Comparison of ENCODE assay signal across 28 cellular contexts in genomic region chr11:12932485-12932884, GRCh38.
"Had no signal": no experiment of that assay in that cellular context is flagged by ENCODE, and none has a peak within 500 bp of the region (broad histone marks: within the 10 kb centered on the region; RNA-seq: fewer than 3 reads in every experiment).

No MANE protein-coding gene starts in this region.

- H3K36me3 ChIP-seq: ovary, thoracic aorta, uterus had no signal

- H3K4me3 Mint-ChIP-seq: natural killer cell; nephron; neural progenitor cell; stimulated activated effector memory CD8-positive, alpha-beta T cell treated with anti-CD3 and anti-CD28 coated beads, Interleukin-12 subunit alpha, Interleukin-12 subunit beta, amount 100 ng/mL, for 72 hours; stimulated activated naive B cell treated with anti-CD40 and anti-IgM and Interleukin-4, amounts not matched to agents 10 μg/mL and 1 μg/mL and 100 μg/mL, for 72 hours; stimulated activated naive CD8-positive, alpha-beta T cell treated with anti-CD3 and anti-CD28 coated beads, Interleukin-15, Interleukin-2, amounts not matched to agents 100 ng/mL and 50 ng/mL, for 24 hours had no signal

- H3K9me3 Mint-ChIP-seq: natural killer cell; neural progenitor cell; stimulated activated effector memory CD8-positive, alpha-beta T cell treated with anti-CD3 and anti-CD28 coated beads, Interleukin-12 subunit alpha, Interleukin-12 subunit beta, amount 100 ng/mL, for 72 hours; stimulated activated naive CD8-positive, alpha-beta T cell treated with anti-CD3 and anti-CD28 coated beads, Interleukin-15, Interleukin-2, amounts not matched to agents 100 ng/mL and 50 ng/mL, for 24 hours had no signal

- H3K27me3 ChIP-seq: neural progenitor cell, ovary, right lobe of liver, sigmoid colon, stomach, thyroid gland, tibial nerve, upper lobe of left lung, uterus had no signal

- H3K27ac Mint-ChIP-seq: natural killer cell; nephron; neural progenitor cell; progenitor cell of endocrine pancreas; stimulated activated effector memory CD8-positive, alpha-beta T cell treated with anti-CD3 and anti-CD28 coated beads, Interleukin-12 subunit alpha, Interleukin-12 subunit beta, amount 100 ng/mL, for 72 hours; stimulated activated naive B cell treated with anti-CD40 and anti-IgM and Interleukin-4, amounts not matched to agents 10 μg/mL and 1 μg/mL and 100 μg/mL, for 72 hours; stimulated activated naive CD8-positive, alpha-beta T cell treated with anti-CD3 and anti-CD28 coated beads, Interleukin-15, Interleukin-2, amounts not matched to agents 100 ng/mL and 50 ng/mL, for 24 hours had no signal

- H3K4me1 Mint-ChIP-seq: natural killer cell; nephron; neural progenitor cell; stimulated activated effector memory CD8-positive, alpha-beta T cell treated with anti-CD3 and anti-CD28 coated beads, Interleukin-12 subunit alpha, Interleukin-12 subunit beta, amount 100 ng/mL, for 72 hours; stimulated activated naive B cell treated with anti-CD40 and anti-IgM and Interleukin-4, amounts not matched to agents 10 μg/mL and 1 μg/mL and 100 μg/mL, for 72 hours had no signal

- H3K27ac ChIP-seq: neural progenitor cell, ovary, parathyroid adenoma, psoas muscle, right lobe of liver, sigmoid colon, stomach, thoracic aorta, thyroid gland, tibial nerve, upper lobe of left lung, uterus had no signal

- H3K4me3 ChIP-seq: neural progenitor cell, ovary, psoas muscle, right lobe of liver, sigmoid colon, stomach, thoracic aorta, thyroid gland, tibial nerve, upper lobe of left lung, uterus had no signal

- DNase-seq: natural killer cell; occipital lobe; ovary; posterior cingulate gyrus; psoas muscle; right cardiac atrium; right lobe of liver; sigmoid colon; small intestine; stimulated activated CD4-positive, alpha-beta T cell treated with anti-CD3 and anti-CD28 coated beads, Interleukin-15, amount 100 ng/mL, for 24 hours; stimulated activated CD4-positive, alpha-beta T cell treated with anti-CD3 and anti-CD28 coated beads, Interleukin-2, amount 100 ng/mL, for 24 hours; stimulated activated CD4-positive, alpha-beta T cell treated with anti-CD3 and anti-CD28 coated beads, Interleukin-2, amount 100 ng/mL, for 48 hours; stimulated activated CD4-positive, alpha-beta T cell treated with anti-CD3 and anti-CD28 coated beads, Interleukin-4, amount 100 ng/mL, for 24 hours; stimulated activated naive B cell treated with anti-CD40 and anti-IgM and Interleukin-4, amounts not matched to agents 10 μg/mL and 1 μg/mL and 100 μg/mL, for 72 hours; stimulated activated naive CD4-positive, alpha-beta T cell treated with Interleukin-2 at 50 U/mL for 16 hours; stomach; thyroid gland; trophoblast cell; upper lobe of left lung; uterus had no signal

- H3K36me3 Mint-ChIP-seq: natural killer cell; stimulated activated effector memory CD8-positive, alpha-beta T cell treated with anti-CD3 and anti-CD28 coated beads, Interleukin-12 subunit alpha, Interleukin-12 subunit beta, amount 100 ng/mL, for 72 hours; stimulated activated naive B cell treated with anti-CD40 and anti-IgM and Interleukin-4, amounts not matched to agents 10 μg/mL and 1 μg/mL and 100 μg/mL, for 72 hours had no signal

- H3K27me3 Mint-ChIP-seq: progenitor cell of endocrine pancreas had no signal
